Comparison of ENCODE assay signal across 11 cellular contexts in genomic region chr1:246139745-246140182, GRCh38.
DNase-seq lines count a peak whose midpoint lies in the region; ATAC-seq, FAIRE-seq and TF ChIP-seq lines count a peak whose summit lies in the region.
"Had no signal": no experiment of that assay in that cellular context is flagged by ENCODE, and none has a peak within 500 bp of the region (broad histone marks: within the 10 kb centered on the region; RNA-seq: fewer than 3 reads in every experiment).

No MANE protein-coding gene starts in this region.

- peak; percentile 91 for FAIRE-seq in H54 (lab: Jason Lieb, UNC)

- H3K4me3 ChIP-seq in naive thymus-derived CD4-positive, alpha-beta T cell (ENCODE audit: low read length): no peak overlapping the region
- no peak overlapping the region for H3K4me3 ChIP-seq in heart left ventricle

- WGBS in heart left ventricle, 4 donors: 82 to 94% (median 87%) methylated on average over 2 of the region's 2 CpGs

- POLR2A ChIA-PET in naive thymus-derived CD4-positive, alpha-beta T cell (lab: Charles Lee): no interaction called here

- H3K27me3 ChIP-seq in foreskin keratinocyte (no peaks in the 10 kb centered on the region), heart left ventricle (no peaks in the 10 kb centered on the region)
- H3K27me3 ChIP-seq in naive thymus-derived CD4-positive, alpha-beta T cell (ENCODE audit: control insufficient read depth in 2 of 2, insufficient read depth in 2 of 2, low read length in 2 of 2): no peaks in the 10 kb centered on the region

- peak; percentile 98 for ATAC-seq in activated T-helper 17 cell treated with anti-CD3 and anti-CD28 coated beads, Interleukin-2, amount 50 U/mL, for 72 hours (replicated peaks)
- ATAC-seq in foreskin keratinocyte (peak; percentile 93), heart left ventricle (no peak)
- ATAC-seq in naive thymus-derived CD4-positive, alpha-beta T cell: no peak

- no peaks in the 10 kb centered on the region for H3K27me3 Mint-ChIP-seq in activated T-helper 17 cell treated with anti-CD3 and anti-CD28 coated beads, Interleukin-2, amount 50 U/mL, for 72 hours
- no peaks in the 10 kb centered on the region for H3K27me3 Mint-ChIP-seq in naive thymus-derived CD4-positive, alpha-beta T cell

- H3K36me3 Mint-ChIP-seq in activated T-helper 17 cell treated with anti-CD3 and anti-CD28 coated beads, Interleukin-2, amount 50 U/mL, for 72 hours (ENCODE audit: low read depth): no peaks in the 10 kb centered on the region
- H3K36me3 Mint-ChIP-seq in naive thymus-derived CD4-positive, alpha-beta T cell: peaks cover 0 to 32% (median 3%) of the 10 kb centered on the region in 5 donors

- peaks cover 6% of the 10 kb centered on the region for H3K4me1 Mint-ChIP-seq in activated T-helper 17 cell treated with anti-CD3 and anti-CD28 coated beads, Interleukin-2, amount 50 U/mL, for 72 hours
- H3K4me1 Mint-ChIP-seq in naive thymus-derived CD4-positive, alpha-beta T cell: peaks cover 0 to 3% (median 0%) of the 10 kb centered on the region in 7 donors
- H3K4me1 Mint-ChIP-seq: nephron had no signal

- no peaks in the 10 kb centered on the region for H3K36me3 ChIP-seq in naive thymus-derived CD4-positive, alpha-beta T cell (ENCODE audit: control insufficient read depth in 2 of 3, insufficient read depth in 3 of 3, low read length in 3 of 3)
- H3K36me3 ChIP-seq in heart left ventricle: no peaks in the 10 kb centered on the region

- peak; percentile 92 for DNase-seq in ACHN
- DNase-seq in H54 (ENCODE audit: insufficient read length, low spot score): peak; percentile 37
- peak; percentile 96 for DNase-seq in foreskin keratinocyte
- DNase-seq in naive thymus-derived CD4-positive, alpha-beta T cell: no peak
- DNase-seq in stimulated activated CD4-positive, alpha-beta T cell treated with anti-CD3 and anti-CD28 coated beads, Interleukin-4, amount 100 ng/mL, for 24 hours: no peak
- DNase-seq in activated T-cell treated with anti-CD3 and anti-CD28 coated beads for 4 hours: no peak
- DNase-seq in heart left ventricle: no peak
- DNase-seq: cortex of kidney, KG1 had no signal

- CTCF ChIA-PET in naive thymus-derived CD4-positive, alpha-beta T cell (lab: Charles Lee): no interaction called here

- H3K9me3 ChIP-seq in naive thymus-derived CD4-positive, alpha-beta T cell (ENCODE audit: control insufficient read depth in 2 of 3, low read length in 3 of 3): no peaks in the 10 kb centered on the region
- H3K9me3 ChIP-seq in heart left ventricle: no peaks in the 10 kb centered on the region

- in situ Hi-C loops in ACHN (cut with HindIII; ENCODE audit: low pct_ligation_motif_present, low pct_unique_long_range_greater_than_20kb, low sequenced_read_pairs): no loop called here

- H3K4me1 ChIP-seq in foreskin keratinocyte (peaks cover 31% of the 10 kb centered on the region), heart left ventricle (no peaks in the 10 kb centered on the region)
- no peaks in the 10 kb centered on the region for H3K4me1 ChIP-seq in naive thymus-derived CD4-positive, alpha-beta T cell (ENCODE audit: control insufficient read depth in 2 of 2, insufficient read depth in 2 of 2, low read length in 2 of 2)

- TF ChIP-seq CTCF in foreskin keratinocyte (conservative IDR thresholded peaks at IDR 0.05) (no peak), heart left ventricle (IDR thresholded peaks at IDR 0.05) (no peak)

- no peaks in the 10 kb centered on the region for H3K9me3 Mint-ChIP-seq in activated T-helper 17 cell treated with anti-CD3 and anti-CD28 coated beads, Interleukin-2, amount 50 U/mL, for 72 hours
- no peaks in the 10 kb centered on the region for H3K9me3 Mint-ChIP-seq in naive thymus-derived CD4-positive, alpha-beta T cell
- H3K9me3 Mint-ChIP-seq: nephron had no signal

- no peak overlapping the region for H3K27ac Mint-ChIP-seq in activated T-helper 17 cell treated with anti-CD3 and anti-CD28 coated beads, Interleukin-2, amount 50 U/mL, for 72 hours
- no peak overlapping the region for H3K27ac Mint-ChIP-seq in naive thymus-derived CD4-positive, alpha-beta T cell
- H3K27ac Mint-ChIP-seq: nephron had no signal

- no peak overlapping the region for H3K4me3 Mint-ChIP-seq in activated T-helper 17 cell treated with anti-CD3 and anti-CD28 coated beads, Interleukin-2, amount 50 U/mL, for 72 hours
- no peak overlapping the region for H3K4me3 Mint-ChIP-seq in naive thymus-derived CD4-positive, alpha-beta T cell
- H3K4me3 Mint-ChIP-seq: nephron had no signal

- intact Hi-C loops in naive thymus-derived CD4-positive, alpha-beta T cell (cut with micrococcal nuclease): loop anchor here in 1 of 2 donors (5.0 kb wide), 1 partner anchor 52 kb away; no protein-coding TSS in a partner anchor
- intact Hi-C loops in heart left ventricle (cut with DNase I): no loop called here

- TF ChIP-seq POLR2A in H54 (IDR thresholded peaks at IDR 0.05; ENCODE audit: low read depth, low read length): no peak
- TF ChIP-seq POLR2A in heart left ventricle (IDR thresholded peaks at IDR 0.05): no peak

- H3K27ac ChIP-seq in foreskin keratinocyte: peak overlapping the region; percentile 69
- H3K27ac ChIP-seq in naive thymus-derived CD4-positive, alpha-beta T cell (ENCODE audit: low read depth, low read length): no peak overlapping the region
- H3K27ac ChIP-seq in heart left ventricle: no peak overlapping the region

Comparison
In these comparisons a context has a peak if more than half of its experiments do, and no peak if none do; other contexts are left out.
1. DNase-seq: peak in ACHN (single experiment), H54 (single experiment) and foreskin keratinocyte (2 of 2); none in naive thymus-derived CD4-positive, alpha-beta T cell (0 of 9), stimulated activated CD4-positive, alpha-beta T cell treated with anti-CD3 and anti-CD28 coated beads, Interleukin-4, amount 100 ng/mL, for 24 hours (single experiment), activated T-cell treated with anti-CD3 and anti-CD28 coated beads for 4 hours (single experiment) and heart left ventricle (0 of 5).
2. ATAC-seq: peak in activated T-helper 17 cell treated with anti-CD3 and anti-CD28 coated beads, Interleukin-2, amount 50 U/mL, for 72 hours (single experiment) and foreskin keratinocyte (single experiment); none in naive thymus-derived CD4-positive, alpha-beta T cell (single experiment) and heart left ventricle (0 of 4).